Comparison of ENCODE assay signal across 8 cellular contexts in genomic region chr16:29862884-29863668, GRCh38. TPM values are rescaled to one million over a fixed set of nuclear protein-coding genes. Genes with fewer than 3 reads are reported as not detected.
DNase-seq lines count a peak whose midpoint lies in the region; ATAC-seq and TF ChIP-seq lines count a peak whose summit lies in the region.

TSS of gene CDIPT (minus strand) at chr16:29863226. CDS start at chr16:29862857, 369 bp downstream.

- peaks cover 0 to 14% (median 0%) of the 10 kb centered on the region in 3 donors for H3K27me3 Mint-ChIP-seq in CD14-positive monocyte (ENCODE audit: low read depth in 3 of 3)
- peaks cover 5% of the 10 kb centered on the region for H3K27me3 Mint-ChIP-seq in dendritic cell treated with granulocyte-macrophage colony-stimulating factor and Interleukin-4, amounts not matched to agents 40 ng/mL and 50 ng/mL, for 4 days

- intact Hi-C loops in CD14-positive monocyte (cut with micrococcal nuclease), result loop anchor here (2.0 to 10.0 kb wide), 5 partner anchors 41 to 112 kb away; partner anchors contain the start of genes KCTD13 (in 1 of the 2), MVP (in 1 of the 2), PAGR1 (in 1 of the 2) and TAOK2 (in 1 of the 2)
- intact Hi-C loops in dendritic cell treated with granulocyte-macrophage colony-stimulating factor and Interleukin-4, amounts not matched to agents 40 ng/mL and 50 ng/mL, for 4 days (cut with micrococcal nuclease), result loop anchor here (1.0 to 5.0 kb wide), 4 partner anchors 38 to 110 kb away; partner anchors contain the start of genes ASPHD1, MVP and TAOK2

- peaks cover 0 to 2% (median 0%) of the 10 kb centered on the region in 7 donors for H3K9me3 Mint-ChIP-seq in CD14-positive monocyte
- H3K9me3 Mint-ChIP-seq in dendritic cell treated with granulocyte-macrophage colony-stimulating factor and Interleukin-4, amounts not matched to agents 40 ng/mL and 50 ng/mL, for 4 days, result no peaks in the 10 kb centered on the region

- H3K4me3 Mint-ChIP-seq in CD14-positive monocyte, result peak within 1 kb of the TSS; percentile 94 to 98
- H3K4me3 Mint-ChIP-seq in dendritic cell treated with granulocyte-macrophage colony-stimulating factor and Interleukin-4, amounts not matched to agents 40 ng/mL and 50 ng/mL, for 4 days, result peak within 1 kb of the TSS; percentile 96

- peak within 1 kb of the TSS; percentile 93 to 100 (median 100) for H3K27ac Mint-ChIP-seq in CD14-positive monocyte
- H3K27ac Mint-ChIP-seq in dendritic cell treated with granulocyte-macrophage colony-stimulating factor and Interleukin-4, amounts not matched to agents 40 ng/mL and 50 ng/mL, for 4 days, result peak within 1 kb of the TSS; percentile 98

- peak; percentile 94 for DNase-seq in CD14-positive monocyte (ENCODE audit: low spot score)
- DNase-seq in NCI-H748 treated with DMSO at 0.1 percent for 48 hours (lab: John Stamatoyannopoulos, UW), result peak; percentile 69
- peak; percentile 74 to 92 for DNase-seq in activated CD4-positive, alpha-beta T cell treated with anti-CD3 and anti-CD28 coated beads, Interleukin-2, amount 50 U/mL, for 24 hours (ENCODE audit: low read depth in 1 of 2, low spot score in 1 of 2)
- DNase-seq in left lobe of liver (ENCODE audit: low spot score), result peak; percentile 93
- DNase-seq in stimulated activated CD4-positive, alpha-beta T cell treated with anti-CD3 and anti-CD28 coated beads, Interleukin-2, amount 100 ng/mL, for 4 hours (ENCODE audit: low read depth), result peak; percentile 88

- peaks cover 23% of the 10 kb centered on the region for H3K4me1 Mint-ChIP-seq in CD14-positive monocyte
- H3K4me1 Mint-ChIP-seq in dendritic cell treated with granulocyte-macrophage colony-stimulating factor and Interleukin-4, amounts not matched to agents 40 ng/mL and 50 ng/mL, for 4 days (ENCODE audit: low read depth), result peaks cover 29% of the 10 kb centered on the region

- peaks cover 31 to 33% of the 10 kb centered on the region in 2 donors for H3K36me3 Mint-ChIP-seq in CD14-positive monocyte
- peaks cover 43% of the 10 kb centered on the region for H3K36me3 Mint-ChIP-seq in dendritic cell treated with granulocyte-macrophage colony-stimulating factor and Interleukin-4, amounts not matched to agents 40 ng/mL and 50 ng/mL, for 4 days (ENCODE audit: low read depth)

- peak; percentile 91 for ATAC-seq in GM19351 (IDR thresholded peaks at IDR 0.05; ENCODE audit: unreplicated experiment)
- peak; percentile 88 for ATAC-seq in HG03521 (IDR thresholded peaks at IDR 0.05; ENCODE audit: unreplicated experiment)
- peak; percentile 90 for ATAC-seq in left lobe of liver

- TF ChIP-seq CTCF in CD14-positive monocyte (IDR thresholded peaks at IDR 0.05), result peak; percentile 40

RNA-seq across cellular contexts. Expression of gene CDIPT, which starts in this region (rescaled TPM):
- 10 to 100 TPM; 93.5 to 98.8 TPM for polyA plus RNA-seq in CD14-positive monocyte
- total RNA-seq in left lobe of liver, result 53.1 TPM

Comparison
In these comparisons a context has a peak if more than half of its experiments do, and no peak if none do; other contexts are left out.
1. Peak in every context shown above with its lines: DNase-seq and ATAC-seq.